In the genomic region with DNA sequence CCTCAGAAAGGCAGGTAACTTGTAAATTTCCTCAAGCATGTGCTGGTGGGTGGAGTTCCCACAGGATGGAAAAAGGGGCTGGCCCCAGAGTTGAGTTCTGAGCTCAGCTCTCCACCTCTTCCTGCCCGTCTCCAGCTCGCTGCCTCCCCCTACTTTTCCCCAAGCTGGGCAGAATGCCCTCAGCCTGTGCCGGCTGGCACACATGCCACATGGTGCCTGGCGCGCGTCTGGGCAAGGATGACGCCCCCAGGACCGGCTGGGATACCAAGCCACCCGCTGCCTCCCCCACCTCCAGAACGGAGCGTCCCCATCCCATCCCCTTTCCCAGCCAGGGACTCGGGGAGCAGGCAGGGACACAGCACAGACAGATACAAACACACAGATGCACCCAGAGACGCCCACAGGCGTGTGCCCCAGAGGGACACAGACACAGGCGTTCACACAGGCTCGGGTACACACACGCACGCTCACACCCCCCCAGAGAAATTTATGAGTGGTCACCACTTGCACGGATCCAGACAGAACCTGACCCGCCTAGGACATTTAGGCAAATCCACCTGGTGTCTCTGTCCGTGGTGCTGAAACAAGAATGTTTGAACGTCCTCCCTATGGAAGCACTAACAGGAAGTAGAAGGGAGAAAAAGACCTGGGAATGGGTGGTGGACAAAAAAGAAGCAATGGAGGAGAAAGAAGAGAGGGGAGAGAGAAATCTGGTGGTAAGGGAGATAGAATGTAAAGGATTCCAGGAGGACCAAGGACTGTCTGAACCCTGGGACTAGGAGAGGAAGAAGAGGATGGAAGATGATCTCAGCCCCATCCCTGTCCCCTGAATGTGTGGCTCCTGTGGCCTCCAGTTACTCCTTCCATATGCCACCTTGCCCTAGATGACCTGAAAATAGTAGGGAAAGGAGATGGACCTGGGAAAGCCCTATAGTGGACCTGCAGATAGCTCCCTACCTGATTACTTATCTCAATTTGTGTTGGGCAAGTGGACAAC, we compare ENCODE assay signal across 8 cellular contexts. TPM values are rescaled to one million over a fixed set of nuclear protein-coding genes. Genes with fewer than 3 reads are reported as not detected.
DNase-seq lines count a peak whose midpoint lies in the region; ATAC-seq and TF ChIP-seq lines count a peak whose summit lies in the region.

No MANE protein-coding gene starts in this region.

- no peaks in the 10 kb centered on the region for H3K36me3 ChIP-seq in sigmoid colon

- H3K27ac Mint-ChIP-seq in activated naive CD8-positive, alpha-beta T cell treated with anti-CD3 and anti-CD28 coated beads for 36 hours: no peak overlapping the region
- H3K27ac Mint-ChIP-seq in osteocyte (ENCODE audit: unreplicated experiment): no peak overlapping the region

- H3K4me3 Mint-ChIP-seq in activated naive CD8-positive, alpha-beta T cell treated with anti-CD3 and anti-CD28 coated beads for 36 hours: no peak overlapping the region
- no peak overlapping the region for H3K4me3 Mint-ChIP-seq in osteocyte (ENCODE audit: unreplicated experiment)

- no peaks in the 10 kb centered on the region for H3K9me3 ChIP-seq in sigmoid colon

- no peaks in the 10 kb centered on the region for H3K36me3 Mint-ChIP-seq in activated naive CD8-positive, alpha-beta T cell treated with anti-CD3 and anti-CD28 coated beads for 36 hours
- H3K36me3 Mint-ChIP-seq in osteocyte (ENCODE audit: unreplicated experiment): no peaks in the 10 kb centered on the region

- H3K9me3 Mint-ChIP-seq in activated naive CD8-positive, alpha-beta T cell treated with anti-CD3 and anti-CD28 coated beads for 36 hours: no peaks in the 10 kb centered on the region
- peaks cover 4% of the 10 kb centered on the region for H3K9me3 Mint-ChIP-seq in osteocyte (ENCODE audit: unreplicated experiment)

- peaks cover 55% of the 10 kb centered on the region for H3K27me3 Mint-ChIP-seq in activated naive CD8-positive, alpha-beta T cell treated with anti-CD3 and anti-CD28 coated beads for 36 hours
- peaks cover 80% of the 10 kb centered on the region for H3K27me3 Mint-ChIP-seq in osteocyte (ENCODE audit: unreplicated experiment)

- H3K27me3 ChIP-seq in sigmoid colon: peaks cover 10 to 63% (median 27%) of the 10 kb centered on the region in 3 donors

- no peak for TF ChIP-seq EP300 in sigmoid colon (IDR thresholded peaks at IDR 0.05)

- peak; percentile 79 for ATAC-seq in left lobe of liver

- WGBS in sigmoid colon, 2 donors: 5 to 6% methylated on average over 22 of the region's 22 CpGs

- TF ChIP-seq CTCF in sigmoid colon (IDR thresholded peaks at IDR 0.05): no peak
- no peak for TF ChIP-seq CTCF in osteocyte (IDR thresholded peaks at IDR 0.05)

- H3K4me3 ChIP-seq in sigmoid colon: no peak overlapping the region

- peaks cover 2% of the 10 kb centered on the region for H3K4me1 Mint-ChIP-seq in activated naive CD8-positive, alpha-beta T cell treated with anti-CD3 and anti-CD28 coated beads for 36 hours
- H3K4me1 Mint-ChIP-seq in osteocyte (ENCODE audit: unreplicated experiment): peaks cover 4% of the 10 kb centered on the region

- DNase-seq in EH (ENCODE audit: low read depth) (peak; percentile 57), M059J (ENCODE audit: low read depth) (peak; percentile 55), amniotic stem cell (lab: John Stamatoyannopoulos, UW) (peak; percentile 19), left lobe of liver (ENCODE audit: low spot score) (no peak), sigmoid colon (no peak), osteocyte (ENCODE audit: extremely low spot score, unreplicated experiment) (no peak)
- no peak for DNase-seq in activated naive CD8-positive, alpha-beta T cell treated with anti-CD3 and anti-CD28 coated beads for 36 hours
- DNase-seq in activated effector memory CD4-positive, alpha-beta T cell treated with Interleukin-2 at 50 U/mL for 16 hours: no peak

- H3K4me1 ChIP-seq in sigmoid colon: no peaks in the 10 kb centered on the region

- no peak for TF ChIP-seq POLR2A in sigmoid colon (IDR thresholded peaks at IDR 0.05)

- intact Hi-C loops in sigmoid colon (cut with DNase I): no loop called here

- no peak overlapping the region for H3K27ac ChIP-seq in sigmoid colon

RNA-seq across cellular contexts. Expression of a gene that starts 15.5 kb away (rescaled TPM):
- not detected in 2 replicates for total RNA-seq in M059J (2014; rRNA removed; shearing (Covaris generic))
- not detected for total RNA-seq in left lobe of liver
- not detected for total RNA-seq in activated naive CD8-positive, alpha-beta T cell treated with anti-CD3 and anti-CD28 coated beads for 36 hours
- under 1 TPM in 1 of 4 donors, not detected in 3; 0.33 TPM for total RNA-seq in sigmoid colon
- 1 to 10 TPM in 1 of 3 donors, under 1 TPM in 1, not detected in 1; 0.23 to 1.2 TPM for polyA plus RNA-seq in sigmoid colon
- not detected in 2 replicates for total RNA-seq in osteocyte

RNA-seq across cellular contexts. Expression of a gene that starts 34.5 kb away (rescaled TPM):
- total RNA-seq in M059J (2014; rRNA removed; shearing (Covaris generic)): not detected in 2 replicates
- total RNA-seq in left lobe of liver (0.60 TPM), sigmoid colon (10 to 100 TPM in 1 of 4 donors, 1 to 10 TPM in 3; 4.2 to 12.1 (median 7.2) TPM), osteocyte (4.5 and 6.0 TPM in 2 replicates)
- total RNA-seq in activated naive CD8-positive, alpha-beta T cell treated with anti-CD3 and anti-CD28 coated beads for 36 hours: not detected
- polyA plus RNA-seq in sigmoid colon: 100 to 1,000 TPM; 255 to 280 (median 273) TPM

RNA-seq across cellular contexts. Expression of a gene that starts 44.7 kb away (rescaled TPM):
- total RNA-seq in M059J (2014; rRNA removed; shearing (Covaris generic)): 20.8 and 33.1 TPM in 2 replicates
- 27.3 TPM for total RNA-seq in left lobe of liver
- total RNA-seq in activated naive CD8-positive, alpha-beta T cell treated with anti-CD3 and anti-CD28 coated beads for 36 hours: 10 to 100 TPM; 47.9 to 53.2 TPM
- total RNA-seq in sigmoid colon: 10 to 100 TPM; 35.3 to 44.1 (median 37.6) TPM
- 10 to 100 TPM; 21.0 to 59.2 (median 25.0) TPM for polyA plus RNA-seq in sigmoid colon
- total RNA-seq in osteocyte: 55.5 and 68.9 TPM in 2 replicates

Comparison
In these comparisons a context has a peak if more than half of its experiments do, and no peak if none do; other contexts are left out.
1. DNase-seq: peak in EH (single experiment), M059J (single experiment) and amniotic stem cell (single experiment); none in left lobe of liver (single experiment), activated naive CD8-positive, alpha-beta T cell treated with anti-CD3 and anti-CD28 coated beads for 36 hours (single experiment), activated effector memory CD4-positive, alpha-beta T cell treated with Interleukin-2 at 50 U/mL for 16 hours (single experiment), sigmoid colon (single experiment) and osteocyte (single experiment).